In genomic region chr2:198316852-198317395, GRCh38 we compare ENCODE assay signal across 16 cellular contexts.
A peak's percentile ranks its signal among the peaks of the same experiment; 100 is the strongest.
DNase-seq lines count a peak whose midpoint lies in the region; ATAC-seq, FAIRE-seq and TF ChIP-seq lines count a peak whose summit lies in the region.
"Had no signal": no experiment of that assay in that cellular context is flagged by ENCODE, and none has a peak within 500 bp of the region (broad histone marks: within the 10 kb centered on the region; RNA-seq: fewer than 3 reads in every experiment).

No MANE protein-coding gene starts in this region.

- H3K27ac ChIP-seq in HepG2 (ENCODE audit: extremely low read length, insufficient read depth, low read length) (no peak overlapping the region), right lobe of liver (no peak overlapping the region), colonic mucosa (peak overlapping the region; percentile 67), foreskin keratinocyte (no peak overlapping the region)
- H3K27ac ChIP-seq: KMS-11, PC-9 had no signal

- H3K4me1 ChIP-seq in HepG2 (ENCODE audit: insufficient read depth, low read length) (peaks cover 9% of the 10 kb centered on the region), right lobe of liver (no peaks in the 10 kb centered on the region), colonic mucosa (no peaks in the 10 kb centered on the region), foreskin keratinocyte (peaks cover 11% of the 10 kb centered on the region)

- intact Hi-C loops in HepG2 (cut with micrococcal nuclease; ENCODE audit: unreplicated experiment), result no loop called here
- intact Hi-C loops in right lobe of liver (cut with DNase I), result no loop called here
- intact Hi-C loops in colonic mucosa (cut with DNase I), result loop anchor here (5.0 kb wide), 2 partner anchors 455 to 1145 kb away; no protein-coding TSS in a partner anchor

- no peak overlapping the region for H3K4me3 ChIP-seq in HepG2 (replicated peaks in 1 of 3; ENCODE audit: insufficient read depth in 1 of 3, low read depth in 2 of 3, low read length in 3 of 3)
- H3K4me3 ChIP-seq in right lobe of liver, result no peak overlapping the region
- peak overlapping the region; percentile 1 for H3K4me3 ChIP-seq in colonic mucosa
- H3K4me3 ChIP-seq: PC-9 had no signal

- TF ChIP-seq EP300 in HepG2 (IDR thresholded peaks at IDR 0.05; ENCODE audit: low read depth in 2 of 2, low read length in 2 of 2) (no peak), HepG2 (CRISPR knock-in tag; IDR thresholded peaks at IDR 0.05; ENCODE audit: borderline replicate concordance) (no peak)

- CTCF ChIA-PET in HepG2 (lab: Yijun Ruan, JAX; ENCODE audit: low intra/inter-chr PET ratio, low total read pairs), result no interaction called here

- ATAC-seq in HepG2 (peak; percentile 67), right lobe of liver (no peak), HG03460 (IDR thresholded peaks at IDR 0.05; ENCODE audit: unreplicated experiment) (no peak), foreskin keratinocyte (no peak)
- ATAC-seq: SK-N-SH treated with all-trans-retinoic acid at 6 μM for 48 hours had no signal

- TF ChIP-seq CTCF in HepG2 (CRISPR knock-in tag; IDR thresholded peaks at IDR 0.05), result no peak
- no peak for TF ChIP-seq CTCF in right lobe of liver (IDR thresholded peaks at IDR 0.05)
- no peak for TF ChIP-seq CTCF in colonic mucosa (IDR thresholded peaks at IDR 0.05)
- TF ChIP-seq CTCF in foreskin keratinocyte (conservative IDR thresholded peaks at IDR 0.05), result no peak

- H3K27me3 ChIP-seq in HepG2 (ENCODE audit: control insufficient read depth in 1 of 2, insufficient read depth in 2 of 2, low read length in 2 of 2), result 0 out of 5 replicates have a peak, but pooled peaks cover 2 to 5% of the 10 kb centered on the region in 2 experiments
- H3K27me3 ChIP-seq in right lobe of liver, result peaks cover 0 to 3% of the 10 kb centered on the region in 2 donors
- no peaks in the 10 kb centered on the region for H3K27me3 ChIP-seq in colonic mucosa
- H3K27me3 ChIP-seq in foreskin keratinocyte, result peaks cover 2% of the 10 kb centered on the region

- no peak for TF ChIP-seq RAD21 in HepG2 (CRISPR knock-in tag; IDR thresholded peaks at IDR 0.05)

- BruUV-seq in HepG2 (replicated peaks; lab: Mats Ljungman, UMichigan), result no TSS peak

- no peak overlapping the region for H3K9ac ChIP-seq in HepG2 (ENCODE audit: insufficient read depth, low read depth, low read length)
- peak overlapping the region; percentile 26 to 61 for H3K9ac ChIP-seq in colonic mucosa (ENCODE audit: low read depth in 2 of 2, low read length in 2 of 2)
- H3K9ac ChIP-seq: KMS-11 had no signal

- no peak for FAIRE-seq in HepG2 (lab: Jason Lieb, UNC)

- in situ Hi-C loops in HepG2 (cut with HindIII; ENCODE audit: extremely low pct_ligation_motif_present, low pct_unique_long_range_greater_than_20kb), result loop anchor here (5.0 to 10.0 kb wide), 2 partner anchors 1165 to 1418 kb away; no protein-coding TSS in a partner anchor

- 0% methylated on average over 7 of the region's 7 CpGs for WGBS in HepG2 (ENCODE audit: low lambda C conversion rate)
- WGBS in right lobe of liver (ENCODE audit: insufficient coverage, low coverage, low lambda C conversion rate, missing lambda C conversion rate), result 72% methylated on average over 3 of the region's 7 CpGs

- TF ChIP-seq POLR2A in HepG2 (IDR thresholded peaks at IDR 0.05; ENCODE audit: insufficient read depth in 1 of 2, low read depth in 2 of 2, low read length in 2 of 2) (no peak), right lobe of liver (IDR thresholded peaks at IDR 0.05) (no peak)

- H2AFZ ChIP-seq in HepG2 (ENCODE audit: low read length), result no peak overlapping the region
- H2AFZ ChIP-seq: PC-9 had no signal

- no peaks in the 10 kb centered on the region for H4K20me1 ChIP-seq in HepG2 (ENCODE audit: insufficient read depth, low read length)

- no peak overlapping the region for H3K4me2 ChIP-seq in HepG2 (ENCODE audit: low read depth, low read length)
- H3K4me2 ChIP-seq: KMS-11, PC-9 had no signal

- H3K9me3 ChIP-seq in HepG2 (ENCODE audit: low read length) (no peaks in the 10 kb centered on the region), right lobe of liver (no peaks in the 10 kb centered on the region), colonic mucosa (no peaks in the 10 kb centered on the region)

- no peaks in the 10 kb centered on the region for H3K36me3 ChIP-seq in HepG2 (replicated peaks in 1 of 2; ENCODE audit: control insufficient read depth in 1 of 2, insufficient read depth in 2 of 2, low read length in 2 of 2)
- H3K36me3 ChIP-seq in right lobe of liver, result no peaks in the 10 kb centered on the region
- no peaks in the 10 kb centered on the region for H3K36me3 ChIP-seq in colonic mucosa

- POLR2A ChIA-PET in HepG2 (lab: Yijun Ruan, JAX), result no interaction called here

- DNase-seq in HepG2 (ENCODE audit: low spot score) (no peak), right lobe of liver (no peak), colonic mucosa (peak; percentile 64), occipital lobe (lab: John Stamatoyannopoulos, UW) (peak; percentile 10), foreskin keratinocyte (no peak), NCI-H226 (no peak)
- DNase-seq: AML-193; CD4-positive, CD25-positive, alpha-beta regulatory T cell; NCI-H1092 treated with DMSO at 0.1 percent for 48 hours; NCI-H1694 treated with DMSO at 0.1 percent for 48 hours; NCI-H2171; NCI-H524 treated with DMSO at 0.1 percent for 48 hours; PC-9 had no signal

- no peaks in the 10 kb centered on the region for H3K79me2 ChIP-seq in HepG2 (ENCODE audit: insufficient read depth, low read length)

TF ChIP-seq in HepG2, 621 proteins besides CTCF, POLR2A, EP300 and RAD21:
- TF ChIP-seq CREB1 (IDR thresholded peaks at IDR 0.05), result peak; percentile 55; the same call in 1 of the 2 replicates
- TF ChIP-seq CREB1 (CRISPR knock-in tag; IDR thresholded peaks at IDR 0.05), result no peak
- TF ChIP-seq ATF7 (IDR thresholded peaks at IDR 0.05), result peak; percentile 82
- TF ChIP-seq ATF7 (CRISPR knock-in tag; IDR thresholded peaks at IDR 0.05), result no peak
- no peak for TF ChIP-seq GABPB1 (CRISPR knock-in tag; IDR thresholded peaks at IDR 0.05)

Comparison
In these comparisons a context has a peak if more than half of its experiments do, and no peak if none do; other contexts are left out.
1. DNase-seq: peak in colonic mucosa (single experiment) and occipital lobe (single experiment); none in HepG2 (single experiment), right lobe of liver (0 of 3), foreskin keratinocyte (0 of 2) and NCI-H226 (single experiment).